In the genomic region with DNA sequence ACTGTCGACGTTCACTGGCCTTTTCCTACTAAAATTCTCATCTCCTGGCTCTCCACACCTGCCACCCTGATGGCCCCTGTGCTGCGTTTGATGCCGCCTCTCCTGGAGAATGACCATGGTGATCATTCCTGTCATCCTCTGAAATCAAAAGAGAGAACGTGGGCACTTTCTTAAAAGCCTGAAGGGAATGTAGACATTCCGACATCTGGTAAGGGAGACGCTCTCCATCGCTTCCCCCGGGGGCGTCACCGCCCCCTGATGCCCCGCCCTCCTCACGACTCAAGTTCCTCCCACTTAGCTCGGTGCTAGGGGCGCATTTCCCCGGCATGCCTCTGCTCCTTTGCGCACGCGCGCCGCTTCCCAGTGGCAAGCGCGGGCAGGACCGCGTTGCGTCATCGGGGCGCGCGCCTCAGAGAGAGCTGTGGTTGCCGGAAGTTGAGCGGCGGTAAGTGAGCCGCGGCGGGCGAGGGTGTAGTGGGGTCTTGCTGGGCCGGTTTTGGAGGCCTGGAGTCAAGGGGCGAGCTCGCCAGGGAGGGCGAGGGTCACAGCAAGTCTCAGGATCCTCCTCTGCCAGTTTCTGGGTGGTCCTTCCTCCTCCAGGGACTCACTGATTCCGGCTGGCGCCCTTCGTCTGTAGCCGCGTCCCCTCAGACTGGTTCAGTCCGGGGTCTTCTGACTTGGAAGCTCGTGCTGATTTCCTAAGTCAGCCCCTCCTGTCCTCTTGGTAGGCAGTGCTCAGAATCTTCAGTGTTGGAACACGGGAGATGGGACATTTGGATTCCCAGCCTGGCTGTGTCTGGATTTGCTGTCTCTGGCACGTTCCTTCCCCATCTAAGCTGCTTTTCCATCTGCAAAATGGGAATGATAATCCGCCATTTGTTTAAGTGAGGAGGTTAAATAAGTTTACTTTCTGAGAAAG, we compare ENCODE assay signal across 1 cellular context.
TF ChIP-seq lines count a peak whose summit lies in the region.

A gene with protein sequence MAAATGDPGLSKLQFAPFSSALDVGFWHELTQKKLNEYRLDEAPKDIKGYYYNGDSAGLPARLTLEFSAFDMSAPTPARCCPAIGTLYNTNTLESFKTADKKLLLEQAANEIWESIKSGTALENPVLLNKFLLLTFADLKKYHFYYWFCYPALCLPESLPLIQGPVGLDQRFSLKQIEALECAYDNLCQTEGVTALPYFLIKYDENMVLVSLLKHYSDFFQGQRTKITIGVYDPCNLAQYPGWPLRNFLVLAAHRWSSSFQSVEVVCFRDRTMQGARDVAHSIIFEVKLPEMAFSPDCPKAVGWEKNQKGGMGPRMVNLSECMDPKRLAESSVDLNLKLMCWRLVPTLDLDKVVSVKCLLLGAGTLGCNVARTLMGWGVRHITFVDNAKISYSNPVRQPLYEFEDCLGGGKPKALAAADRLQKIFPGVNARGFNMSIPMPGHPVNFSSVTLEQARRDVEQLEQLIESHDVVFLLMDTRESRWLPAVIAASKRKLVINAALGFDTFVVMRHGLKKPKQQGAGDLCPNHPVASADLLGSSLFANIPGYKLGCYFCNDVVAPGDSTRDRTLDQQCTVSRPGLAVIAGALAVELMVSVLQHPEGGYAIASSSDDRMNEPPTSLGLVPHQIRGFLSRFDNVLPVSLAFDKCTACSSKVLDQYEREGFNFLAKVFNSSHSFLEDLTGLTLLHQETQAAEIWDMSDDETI (plus strand): TSS at position 412 of the 919 bp plus-strand sequence. CDS start 26,299 bp downstream, outside the sequence.

TF ChIP-seq in WTC11, 78 proteins besides CTCF, POLR2A, EP300 and RAD21 (continued from another document and continues in another):
- TF ChIP-seq ZNF416 (CRISPR knock-in tag; IDR thresholded peaks at IDR 0.05) (no peak), ZNF423 (CRISPR knock-in tag; IDR thresholded peaks at IDR 0.05) (no peak), CREM (CRISPR knock-in tag; IDR thresholded peaks at IDR 0.05) (peak; percentile 98), ATF6 (CRISPR knock-in tag; IDR thresholded peaks at IDR 0.05) (no peak), ELF4 (CRISPR knock-in tag; IDR thresholded peaks at IDR 0.05; ENCODE audit: low read depth) (no peak), ATF1 (CRISPR knock-in tag; IDR thresholded peaks at IDR 0.05) (no peak), RORB (CRISPR knock-in tag; IDR thresholded peaks at IDR 0.05) (no peak), FOXP4 (CRISPR knock-in tag; IDR thresholded peaks at IDR 0.05) (no peak), MAX (CRISPR knock-in tag; IDR thresholded peaks at IDR 0.05) (peak; percentile 80), SMAD4 (CRISPR knock-in tag; IDR thresholded peaks at IDR 0.05) (no peak), NR2C2 (CRISPR knock-in tag; IDR thresholded peaks at IDR 0.05) (no peak), SP1 (CRISPR knock-in tag; conservative IDR thresholded peaks at IDR 0.05) (peak; percentile 70), IRF2 (CRISPR knock-in tag; IDR thresholded peaks at IDR 0.05; ENCODE audit: borderline replicate concordance, low read depth) (no peak), ATF2 (CRISPR knock-in tag; IDR thresholded peaks at IDR 0.05; ENCODE audit: borderline replicate concordance, low read depth) (no peak), SMAD3 (CRISPR knock-in tag; IDR thresholded peaks at IDR 0.05; ENCODE audit: borderline replicate concordance) (0 out of 2 replicates have a peak, but pooled peaks have one; percentile 35)
- TF ChIP-seq, protein P1, sequence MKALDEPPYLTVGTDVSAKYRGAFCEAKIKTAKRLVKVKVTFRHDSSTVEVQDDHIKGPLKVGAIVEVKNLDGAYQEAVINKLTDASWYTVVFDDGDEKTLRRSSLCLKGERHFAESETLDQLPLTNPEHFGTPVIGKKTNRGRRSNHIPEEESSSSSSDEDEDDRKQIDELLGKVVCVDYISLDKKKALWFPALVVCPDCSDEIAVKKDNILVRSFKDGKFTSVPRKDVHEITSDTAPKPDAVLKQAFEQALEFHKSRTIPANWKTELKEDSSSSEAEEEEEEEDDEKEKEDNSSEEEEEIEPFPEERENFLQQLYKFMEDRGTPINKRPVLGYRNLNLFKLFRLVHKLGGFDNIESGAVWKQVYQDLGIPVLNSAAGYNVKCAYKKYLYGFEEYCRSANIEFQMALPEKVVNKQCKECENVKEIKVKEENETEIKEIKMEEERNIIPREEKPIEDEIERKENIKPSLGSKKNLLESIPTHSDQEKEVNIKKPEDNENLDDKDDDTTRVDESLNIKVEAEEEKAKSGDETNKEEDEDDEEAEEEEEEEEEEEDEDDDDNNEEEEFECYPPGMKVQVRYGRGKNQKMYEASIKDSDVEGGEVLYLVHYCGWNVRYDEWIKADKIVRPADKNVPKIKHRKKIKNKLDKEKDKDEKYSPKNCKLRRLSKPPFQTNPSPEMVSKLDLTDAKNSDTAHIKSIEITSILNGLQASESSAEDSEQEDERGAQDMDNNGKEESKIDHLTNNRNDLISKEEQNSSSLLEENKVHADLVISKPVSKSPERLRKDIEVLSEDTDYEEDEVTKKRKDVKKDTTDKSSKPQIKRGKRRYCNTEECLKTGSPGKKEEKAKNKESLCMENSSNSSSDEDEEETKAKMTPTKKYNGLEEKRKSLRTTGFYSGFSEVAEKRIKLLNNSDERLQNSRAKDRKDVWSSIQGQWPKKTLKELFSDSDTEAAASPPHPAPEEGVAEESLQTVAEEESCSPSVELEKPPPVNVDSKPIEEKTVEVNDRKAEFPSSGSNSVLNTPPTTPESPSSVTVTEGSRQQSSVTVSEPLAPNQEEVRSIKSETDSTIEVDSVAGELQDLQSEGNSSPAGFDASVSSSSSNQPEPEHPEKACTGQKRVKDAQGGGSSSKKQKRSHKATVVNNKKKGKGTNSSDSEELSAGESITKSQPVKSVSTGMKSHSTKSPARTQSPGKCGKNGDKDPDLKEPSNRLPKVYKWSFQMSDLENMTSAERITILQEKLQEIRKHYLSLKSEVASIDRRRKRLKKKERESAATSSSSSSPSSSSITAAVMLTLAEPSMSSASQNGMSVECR (CRISPR knock-in tag; IDR thresholded peaks at IDR 0.05; ENCODE audit: borderline replicate concordance), result peak; percentile 35; the same call in 1 of the 2 replicates
- TF ChIP-seq, protein P2, sequence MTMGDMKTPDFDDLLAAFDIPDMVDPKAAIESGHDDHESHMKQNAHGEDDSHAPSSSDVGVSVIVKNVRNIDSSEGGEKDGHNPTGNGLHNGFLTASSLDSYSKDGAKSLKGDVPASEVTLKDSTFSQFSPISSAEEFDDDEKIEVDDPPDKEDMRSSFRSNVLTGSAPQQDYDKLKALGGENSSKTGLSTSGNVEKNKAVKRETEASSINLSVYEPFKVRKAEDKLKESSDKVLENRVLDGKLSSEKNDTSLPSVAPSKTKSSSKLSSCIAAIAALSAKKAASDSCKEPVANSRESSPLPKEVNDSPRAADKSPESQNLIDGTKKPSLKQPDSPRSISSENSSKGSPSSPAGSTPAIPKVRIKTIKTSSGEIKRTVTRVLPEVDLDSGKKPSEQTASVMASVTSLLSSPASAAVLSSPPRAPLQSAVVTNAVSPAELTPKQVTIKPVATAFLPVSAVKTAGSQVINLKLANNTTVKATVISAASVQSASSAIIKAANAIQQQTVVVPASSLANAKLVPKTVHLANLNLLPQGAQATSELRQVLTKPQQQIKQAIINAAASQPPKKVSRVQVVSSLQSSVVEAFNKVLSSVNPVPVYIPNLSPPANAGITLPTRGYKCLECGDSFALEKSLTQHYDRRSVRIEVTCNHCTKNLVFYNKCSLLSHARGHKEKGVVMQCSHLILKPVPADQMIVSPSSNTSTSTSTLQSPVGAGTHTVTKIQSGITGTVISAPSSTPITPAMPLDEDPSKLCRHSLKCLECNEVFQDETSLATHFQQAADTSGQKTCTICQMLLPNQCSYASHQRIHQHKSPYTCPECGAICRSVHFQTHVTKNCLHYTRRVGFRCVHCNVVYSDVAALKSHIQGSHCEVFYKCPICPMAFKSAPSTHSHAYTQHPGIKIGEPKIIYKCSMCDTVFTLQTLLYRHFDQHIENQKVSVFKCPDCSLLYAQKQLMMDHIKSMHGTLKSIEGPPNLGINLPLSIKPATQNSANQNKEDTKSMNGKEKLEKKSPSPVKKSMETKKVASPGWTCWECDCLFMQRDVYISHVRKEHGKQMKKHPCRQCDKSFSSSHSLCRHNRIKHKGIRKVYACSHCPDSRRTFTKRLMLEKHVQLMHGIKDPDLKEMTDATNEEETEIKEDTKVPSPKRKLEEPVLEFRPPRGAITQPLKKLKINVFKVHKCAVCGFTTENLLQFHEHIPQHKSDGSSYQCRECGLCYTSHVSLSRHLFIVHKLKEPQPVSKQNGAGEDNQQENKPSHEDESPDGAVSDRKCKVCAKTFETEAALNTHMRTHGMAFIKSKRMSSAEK (CRISPR knock-in tag; IDR thresholded peaks at IDR 0.05; ENCODE audit: borderline replicate concordance), result no peak
- TF ChIP-seq, protein P3, sequence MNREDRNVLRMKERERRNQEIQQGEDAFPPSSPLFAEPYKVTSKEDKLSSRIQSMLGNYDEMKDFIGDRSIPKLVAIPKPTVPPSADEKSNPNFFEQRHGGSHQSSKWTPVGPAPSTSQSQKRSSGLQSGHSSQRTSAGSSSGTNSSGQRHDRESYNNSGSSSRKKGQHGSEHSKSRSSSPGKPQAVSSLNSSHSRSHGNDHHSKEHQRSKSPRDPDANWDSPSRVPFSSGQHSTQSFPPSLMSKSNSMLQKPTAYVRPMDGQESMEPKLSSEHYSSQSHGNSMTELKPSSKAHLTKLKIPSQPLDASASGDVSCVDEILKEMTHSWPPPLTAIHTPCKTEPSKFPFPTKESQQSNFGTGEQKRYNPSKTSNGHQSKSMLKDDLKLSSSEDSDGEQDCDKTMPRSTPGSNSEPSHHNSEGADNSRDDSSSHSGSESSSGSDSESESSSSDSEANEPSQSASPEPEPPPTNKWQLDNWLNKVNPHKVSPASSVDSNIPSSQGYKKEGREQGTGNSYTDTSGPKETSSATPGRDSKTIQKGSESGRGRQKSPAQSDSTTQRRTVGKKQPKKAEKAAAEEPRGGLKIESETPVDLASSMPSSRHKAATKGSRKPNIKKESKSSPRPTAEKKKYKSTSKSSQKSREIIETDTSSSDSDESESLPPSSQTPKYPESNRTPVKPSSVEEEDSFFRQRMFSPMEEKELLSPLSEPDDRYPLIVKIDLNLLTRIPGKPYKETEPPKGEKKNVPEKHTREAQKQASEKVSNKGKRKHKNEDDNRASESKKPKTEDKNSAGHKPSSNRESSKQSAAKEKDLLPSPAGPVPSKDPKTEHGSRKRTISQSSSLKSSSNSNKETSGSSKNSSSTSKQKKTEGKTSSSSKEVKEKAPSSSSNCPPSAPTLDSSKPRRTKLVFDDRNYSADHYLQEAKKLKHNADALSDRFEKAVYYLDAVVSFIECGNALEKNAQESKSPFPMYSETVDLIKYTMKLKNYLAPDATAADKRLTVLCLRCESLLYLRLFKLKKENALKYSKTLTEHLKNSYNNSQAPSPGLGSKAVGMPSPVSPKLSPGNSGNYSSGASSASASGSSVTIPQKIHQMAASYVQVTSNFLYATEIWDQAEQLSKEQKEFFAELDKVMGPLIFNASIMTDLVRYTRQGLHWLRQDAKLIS (CRISPR knock-in tag; IDR thresholded peaks at IDR 0.05; ENCODE audit: borderline replicate concordance), result no peak
- TF ChIP-seq, protein P4, sequence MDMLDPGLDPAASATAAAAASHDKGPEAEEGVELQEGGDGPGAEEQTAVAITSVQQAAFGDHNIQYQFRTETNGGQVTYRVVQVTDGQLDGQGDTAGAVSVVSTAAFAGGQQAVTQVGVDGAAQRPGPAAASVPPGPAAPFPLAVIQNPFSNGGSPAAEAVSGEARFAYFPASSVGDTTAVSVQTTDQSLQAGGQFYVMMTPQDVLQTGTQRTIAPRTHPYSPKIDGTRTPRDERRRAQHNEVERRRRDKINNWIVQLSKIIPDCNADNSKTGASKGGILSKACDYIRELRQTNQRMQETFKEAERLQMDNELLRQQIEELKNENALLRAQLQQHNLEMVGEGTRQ (CRISPR knock-in tag; IDR thresholded peaks at IDR 0.05), result no peak
- TF ChIP-seq, protein P5, sequence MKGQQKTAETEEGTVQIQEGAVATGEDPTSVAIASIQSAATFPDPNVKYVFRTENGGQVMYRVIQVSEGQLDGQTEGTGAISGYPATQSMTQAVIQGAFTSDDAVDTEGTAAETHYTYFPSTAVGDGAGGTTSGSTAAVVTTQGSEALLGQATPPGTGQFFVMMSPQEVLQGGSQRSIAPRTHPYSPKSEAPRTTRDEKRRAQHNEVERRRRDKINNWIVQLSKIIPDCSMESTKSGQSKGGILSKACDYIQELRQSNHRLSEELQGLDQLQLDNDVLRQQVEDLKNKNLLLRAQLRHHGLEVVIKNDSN (CRISPR knock-in tag; IDR thresholded peaks at IDR 0.05), result 0 out of 2 replicates have a peak, but pooled peaks have one; percentile 12
